ENCODE assay signal across 12 cellular contexts in genomic region chr3:58074126-58074715, GRCh38.
DNase-seq lines count a peak whose midpoint lies in the region; ATAC-seq, FAIRE-seq and TF ChIP-seq lines count a peak whose summit lies in the region.
"Had no signal": no experiment of that assay in that cellular context is flagged by ENCODE, and none has a peak within 500 bp of the region (broad histone marks: within the 10 kb centered on the region; RNA-seq: fewer than 3 reads in every experiment).

No MANE protein-coding gene starts in this region.

- H3K9me3 ChIP-seq in vagina (no peaks in the 10 kb centered on the region), HAP-1 (no peaks in the 10 kb centered on the region)

- TF ChIP-seq CTCF in vagina (IDR thresholded peaks at IDR 0.05), result no peak

- peaks cover 7% of the 10 kb centered on the region for H3K36me3 Mint-ChIP-seq in activated naive CD4-positive, alpha-beta T cell treated with anti-CD3 and anti-CD28 coated beads, Interleukin-2, amount 50 U/mL, for 24 hours
- H3K36me3 Mint-ChIP-seq in activated naive CD4-positive, alpha-beta T cell treated with anti-CD3 and anti-CD28 coated beads, Interleukin-2, amount 10 ng/mL, durations not matched to agents 7 days and 5 days, result peaks cover 9% of the 10 kb centered on the region
- peaks cover 6% of the 10 kb centered on the region for H3K36me3 Mint-ChIP-seq in activated naive CD8-positive, alpha-beta T cell treated with anti-CD3 and anti-CD28 coated beads, Interleukin-2, amount 50 U/mL, for 24 hours (ENCODE audit: low read depth)

- H3K9me3 Mint-ChIP-seq in activated naive CD4-positive, alpha-beta T cell treated with anti-CD3 and anti-CD28 coated beads, Interleukin-2, amount 50 U/mL, for 24 hours, result peaks cover 5% of the 10 kb centered on the region
- H3K9me3 Mint-ChIP-seq in activated naive CD4-positive, alpha-beta T cell treated with anti-CD3 and anti-CD28 coated beads, Interleukin-2, amount 10 ng/mL, durations not matched to agents 7 days and 5 days, result no peaks in the 10 kb centered on the region
- peaks cover 3% of the 10 kb centered on the region for H3K9me3 Mint-ChIP-seq in activated naive CD8-positive, alpha-beta T cell treated with anti-CD3 and anti-CD28 coated beads, Interleukin-2, amount 50 U/mL, for 24 hours
- H3K9me3 Mint-ChIP-seq: T-cell had no signal

- intact Hi-C loops in vagina (cut with DNase I), result no loop called here

- peaks cover 51% of the 10 kb centered on the region for H3K4me1 Mint-ChIP-seq in activated naive CD4-positive, alpha-beta T cell treated with anti-CD3 and anti-CD28 coated beads, Interleukin-2, amount 50 U/mL, for 24 hours
- peaks cover 22% of the 10 kb centered on the region for H3K4me1 Mint-ChIP-seq in activated naive CD4-positive, alpha-beta T cell treated with anti-CD3 and anti-CD28 coated beads, Interleukin-2, amount 10 ng/mL, durations not matched to agents 7 days and 5 days
- H3K4me1 Mint-ChIP-seq in activated naive CD8-positive, alpha-beta T cell treated with anti-CD3 and anti-CD28 coated beads, Interleukin-2, amount 50 U/mL, for 24 hours, result peaks cover 36% of the 10 kb centered on the region

- peak overlapping the region; percentile 38 for H3K4me3 Mint-ChIP-seq in activated naive CD4-positive, alpha-beta T cell treated with anti-CD3 and anti-CD28 coated beads, Interleukin-2, amount 50 U/mL, for 24 hours
- no peak overlapping the region for H3K4me3 Mint-ChIP-seq in activated naive CD4-positive, alpha-beta T cell treated with anti-CD3 and anti-CD28 coated beads, Interleukin-2, amount 10 ng/mL, durations not matched to agents 7 days and 5 days
- H3K4me3 Mint-ChIP-seq in activated naive CD8-positive, alpha-beta T cell treated with anti-CD3 and anti-CD28 coated beads, Interleukin-2, amount 50 U/mL, for 24 hours, result no peak overlapping the region

- peak overlapping the region; percentile 63 for H3K27ac Mint-ChIP-seq in activated naive CD4-positive, alpha-beta T cell treated with anti-CD3 and anti-CD28 coated beads, Interleukin-2, amount 50 U/mL, for 24 hours
- H3K27ac Mint-ChIP-seq in activated naive CD4-positive, alpha-beta T cell treated with anti-CD3 and anti-CD28 coated beads, Interleukin-2, amount 10 ng/mL, durations not matched to agents 7 days and 5 days, result no peak overlapping the region
- peak overlapping the region; percentile 28 for H3K27ac Mint-ChIP-seq in activated naive CD8-positive, alpha-beta T cell treated with anti-CD3 and anti-CD28 coated beads, Interleukin-2, amount 50 U/mL, for 24 hours

- H3K36me3 ChIP-seq in vagina, result peaks cover 0 to 18% of the 10 kb centered on the region in 2 donors
- peaks cover 21% of the 10 kb centered on the region for H3K36me3 ChIP-seq in HAP-1 (replicated peaks)

- TF ChIP-seq POLR2A in vagina (IDR thresholded peaks at IDR 0.05), result no peak

- FAIRE-seq in RCC 7860 (lab: Jason Lieb, UNC), result no peak

- no peaks in the 10 kb centered on the region for H3K27me3 Mint-ChIP-seq in activated naive CD4-positive, alpha-beta T cell treated with anti-CD3 and anti-CD28 coated beads, Interleukin-2, amount 50 U/mL, for 24 hours
- H3K27me3 Mint-ChIP-seq in activated naive CD4-positive, alpha-beta T cell treated with anti-CD3 and anti-CD28 coated beads, Interleukin-2, amount 10 ng/mL, durations not matched to agents 7 days and 5 days, result no peaks in the 10 kb centered on the region
- no peaks in the 10 kb centered on the region for H3K27me3 Mint-ChIP-seq in activated naive CD8-positive, alpha-beta T cell treated with anti-CD3 and anti-CD28 coated beads, Interleukin-2, amount 50 U/mL, for 24 hours
- H3K27me3 Mint-ChIP-seq: progenitor cell of endocrine pancreas, T-cell had no signal

- peak; percentile 42 for ATAC-seq in HG03460 (IDR thresholded peaks at IDR 0.05; ENCODE audit: unreplicated experiment)
- ATAC-seq in activated naive CD8-positive, alpha-beta T cell treated with anti-CD3 and anti-CD28 coated beads, Interleukin-2, amount 50 U/mL, for 24 hours, result no peak

- CTCF ChIA-PET in activated naive CD4-positive, alpha-beta T cell treated with anti-CD3 and anti-CD28 coated beads, Interleukin-2, amount 10 ng/mL, durations not matched to agents 7 days and 5 days (lab: Charles Lee), result interaction anchor here (0.6 kb wide), 1 partner anchor 24 kb away, joined by 3 read pairs; no protein-coding TSS in a partner anchor

- H3K27ac ChIP-seq in vagina, result peak overlapping the region; percentile 35

- H3K4me3 ChIP-seq in vagina (no peak overlapping the region), HAP-1 (no peak overlapping the region)

- in situ Hi-C loops in HAP-1 (cut with MboI; ENCODE audit: low sequenced_read_pairs), result no loop called here

- H3K4me1 ChIP-seq in vagina, result peaks cover 18% of the 10 kb centered on the region
- no peaks in the 10 kb centered on the region for H3K4me1 ChIP-seq in HAP-1

- DNase-seq in activated naive CD4-positive, alpha-beta T cell treated with anti-CD3 and anti-CD28 coated beads, Interleukin-2, amount 10 ng/mL, durations not matched to agents 7 days and 5 days, result no peak
- DNase-seq in activated naive CD8-positive, alpha-beta T cell treated with anti-CD3 and anti-CD28 coated beads, Interleukin-2, amount 50 U/mL, for 24 hours, result no peak
- DNase-seq in vagina (ENCODE audit: extremely low spot score in 2 of 2), result no peak
- DNase-seq in HAP-1 (ENCODE audit: low spot score in 2 of 2), result no peak
- no peak for DNase-seq in NCI-H2227 (lab: John Stamatoyannopoulos, UW; ENCODE audit: unreplicated experiment)
- no peak for DNase-seq in RCC 7860 (ENCODE audit: low spot score)
- DNase-seq: islet precursor cell, NCI-H1417 treated with DMSO at 0.1 percent for 48 hours had no signal

- no peaks in the 10 kb centered on the region for H3K27me3 ChIP-seq in vagina
- H3K27me3 ChIP-seq in HAP-1 (ENCODE audit: low read depth), result no peaks in the 10 kb centered on the region
